ENCODE assay signal across 10 cellular contexts in the genomic region with DNA sequence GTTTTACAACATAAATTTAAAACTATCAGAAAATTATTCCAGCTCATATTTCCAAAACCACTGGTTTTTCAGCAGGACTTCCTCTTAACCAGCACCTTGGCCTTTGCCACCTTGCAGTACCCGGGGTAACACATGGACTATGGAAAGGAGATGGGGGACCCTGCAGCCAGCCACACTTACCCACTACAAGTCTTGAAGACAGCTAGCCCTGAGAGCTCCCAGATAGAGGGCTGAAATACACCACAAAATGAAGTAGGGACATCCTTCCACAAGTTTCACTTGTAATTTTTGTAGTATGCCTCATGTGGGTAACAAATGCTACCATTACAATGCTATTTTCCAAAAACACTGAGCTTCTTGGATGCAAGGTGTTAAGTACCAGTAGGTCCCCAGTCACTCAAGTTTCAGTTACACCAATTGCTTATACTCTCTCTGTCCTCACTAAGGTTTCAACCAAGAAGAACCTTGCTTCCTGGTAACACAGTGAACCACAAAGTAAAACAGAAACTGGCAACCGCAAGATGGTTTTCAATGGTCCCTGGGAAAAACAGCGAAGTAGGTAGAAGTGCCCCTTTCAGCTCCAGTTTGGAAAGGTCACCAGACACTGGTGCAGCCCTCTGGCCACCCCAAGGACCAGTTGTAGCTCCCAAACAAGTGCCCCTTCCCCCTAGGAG.
DNase-seq lines count a peak whose midpoint lies in the region; ATAC-seq and TF ChIP-seq lines count a peak whose summit lies in the region.
"Had no signal": no experiment of that assay in that cellular context is flagged by ENCODE, and none has a peak within 500 bp of the region (broad histone marks: within the 10 kb centered on the region; RNA-seq: fewer than 3 reads in every experiment).

No MANE protein-coding gene starts in this region.

- DNase-seq in CD4-positive, CD25-positive, alpha-beta regulatory T cell: peak in 2 of 3 donors; percentile 49 to 85
- DNase-seq in activated CD8-positive, alpha-beta T cell treated with anti-CD3 and anti-CD28 coated beads, Interleukin-2, amount 10 ng/mL, durations not matched to agents 7 days and 5 days: peak; percentile 69
- no peak for DNase-seq in NK-92 treated with Interleukin-12 subunit alpha and Interleukin-12 subunit beta, amount 100 ng/mL, for 24 hours (lab: John Stamatoyannopoulos, UW)
- DNase-seq in HT-29 (ENCODE audit: low spot score) (no peak), NCI-H748 treated with DMSO at 0.1 percent for 48 hours (lab: John Stamatoyannopoulos, UW) (no peak), mammary epithelial cell (no peak)
- DNase-seq: pancreas had no signal

- no peak overlapping the region for H3K4me2 ChIP-seq in mammary epithelial cell (ENCODE audit: insufficient read depth, low read depth, low read length)

- in situ Hi-C loops in mammary epithelial cell (cut with MboI; ENCODE audit: low sequenced_read_pairs in 2 of 2): no loop called here

- CTCF ChIA-PET in activated CD8-positive, alpha-beta T cell treated with anti-CD3 and anti-CD28 coated beads, Interleukin-2, amount 10 ng/mL, durations not matched to agents 7 days and 5 days (lab: Charles Lee): interaction anchor here (0.7 to 3.0 kb wide), 16 partner anchors 9 to 110 kb away, joined by 3 to 17 read pairs (median 5); a partner anchor contains a TSS
- CTCF ChIA-PET in mammary epithelial cell (lab: Charles Lee; ENCODE audit: low non-redundant PET): no interaction called here

- H3K9ac ChIP-seq in mammary epithelial cell (ENCODE audit: insufficient read depth, low read length): no peak overlapping the region

- no TSS peak for BruUV-seq in mammary epithelial cell (replicated peaks; lab: Mats Ljungman, UMichigan)

- H3K9me3 ChIP-seq in CD4-positive, CD25-positive, alpha-beta regulatory T cell (ENCODE audit: control insufficient read depth in 2 of 2, low read length in 2 of 2): no peaks in the 10 kb centered on the region
- H3K9me3 ChIP-seq in mammary epithelial cell (replicated peaks; ENCODE audit: insufficient read depth, low read length): no peaks in the 10 kb centered on the region
- H3K9me3 ChIP-seq: pancreas, thoracic aorta had no signal

- H3K27me3 ChIP-seq in CD4-positive, CD25-positive, alpha-beta regulatory T cell (ENCODE audit: control insufficient read depth, insufficient read depth, low read length): no peaks in the 10 kb centered on the region
- no peaks in the 10 kb centered on the region for H3K27me3 ChIP-seq in mammary epithelial cell (ENCODE audit: insufficient read depth, low read length)
- H3K27me3 ChIP-seq: pancreas had no signal

- H3K27ac ChIP-seq in CD4-positive, CD25-positive, alpha-beta regulatory T cell (ENCODE audit: insufficient read depth, low read length, poor library complexity, severe bottlenecking): peak overlapping the region; percentile 68
- H3K27ac ChIP-seq in mammary epithelial cell (ENCODE audit: insufficient read depth, low read depth, low read length): no peak overlapping the region
- H3K27ac ChIP-seq: thoracic aorta had no signal

- H3K27ac Mint-ChIP-seq in CD4-positive, CD25-positive, alpha-beta regulatory T cell: peak overlapping the region; percentile 79 to 96 (median 80)
- peak overlapping the region; percentile 75 for H3K27ac Mint-ChIP-seq in activated CD8-positive, alpha-beta T cell treated with anti-CD3 and anti-CD28 coated beads, Interleukin-2, amount 10 ng/mL, durations not matched to agents 7 days and 5 days

- no peaks in the 10 kb centered on the region for H3K36me3 ChIP-seq in CD4-positive, CD25-positive, alpha-beta regulatory T cell (ENCODE audit: control insufficient read depth, insufficient read depth, low read length)
- no peaks in the 10 kb centered on the region for H3K36me3 ChIP-seq in mammary epithelial cell (ENCODE audit: insufficient read depth, low read length)
- H3K36me3 ChIP-seq: pancreas, thoracic aorta had no signal

- no peak for TF ChIP-seq CTCF in mammary epithelial cell (conservative IDR thresholded peaks at IDR 0.05 in 1 of 2, IDR thresholded peaks at IDR 0.05 in 1 of 2; ENCODE audit: extremely low read depth in 1 of 2, insufficient read depth in 1 of 2, low read depth in 1 of 2, low read length in 2 of 2)

- H3K4me3 ChIP-seq in CD4-positive, CD25-positive, alpha-beta regulatory T cell (ENCODE audit: low read depth, low read length): peak overlapping the region; percentile 73
- H3K4me3 ChIP-seq in mammary epithelial cell (replicated peaks in 1 of 3; ENCODE audit: insufficient read depth in 1 of 3, low read depth in 2 of 3, low read length in 3 of 3): no peak overlapping the region
- H3K4me3 ChIP-seq: pancreas, thoracic aorta had no signal

- dilution Hi-C loops in mammary epithelial cell (cut with HindIII; ENCODE audit: low sequenced_read_pairs): no loop called here

- H3K79me2 ChIP-seq in mammary epithelial cell (ENCODE audit: insufficient read depth, low read length): no peaks in the 10 kb centered on the region

- H3K4me3 Mint-ChIP-seq in CD4-positive, CD25-positive, alpha-beta regulatory T cell: peak overlapping the region; percentile 50 to 76 (median 63)
- peak overlapping the region; percentile 55 for H3K4me3 Mint-ChIP-seq in activated CD8-positive, alpha-beta T cell treated with anti-CD3 and anti-CD28 coated beads, Interleukin-2, amount 10 ng/mL, durations not matched to agents 7 days and 5 days

- no peak overlapping the region for H2AFZ ChIP-seq in mammary epithelial cell (ENCODE audit: low read depth, low read length)

- 94% methylated on average over 3 of the region's 3 CpGs for WGBS in mammary epithelial cell (ENCODE audit: low coverage, missing lambda C conversion rate)

- peaks cover 45 to 92% (median 83%) of the 10 kb centered on the region in 4 donors for H3K4me1 Mint-ChIP-seq in CD4-positive, CD25-positive, alpha-beta regulatory T cell
- H3K4me1 Mint-ChIP-seq in activated CD8-positive, alpha-beta T cell treated with anti-CD3 and anti-CD28 coated beads, Interleukin-2, amount 10 ng/mL, durations not matched to agents 7 days and 5 days (ENCODE audit: low read depth): peaks cover 62% of the 10 kb centered on the region

- no peaks in the 10 kb centered on the region for H4K20me1 ChIP-seq in mammary epithelial cell (ENCODE audit: insufficient read depth, low read length)

- H3K4me1 ChIP-seq in CD4-positive, CD25-positive, alpha-beta regulatory T cell (ENCODE audit: control insufficient read depth, insufficient read depth, low read length, poor library complexity, severe bottlenecking): peaks cover 55% of the 10 kb centered on the region
- H3K4me1 ChIP-seq in mammary epithelial cell (ENCODE audit: insufficient read depth, low read length): peaks cover 5% of the 10 kb centered on the region

- H3K27me3 Mint-ChIP-seq in CD4-positive, CD25-positive, alpha-beta regulatory T cell: no peaks in the 10 kb centered on the region
- H3K27me3 Mint-ChIP-seq in activated CD8-positive, alpha-beta T cell treated with anti-CD3 and anti-CD28 coated beads, Interleukin-2, amount 10 ng/mL, durations not matched to agents 7 days and 5 days (ENCODE audit: low read depth): no peaks in the 10 kb centered on the region

- intact Hi-C loops in mammary epithelial cell (cut with micrococcal nuclease): no loop called here

- no peaks in the 10 kb centered on the region for H3K9me3 Mint-ChIP-seq in CD4-positive, CD25-positive, alpha-beta regulatory T cell
- H3K9me3 Mint-ChIP-seq in activated CD8-positive, alpha-beta T cell treated with anti-CD3 and anti-CD28 coated beads, Interleukin-2, amount 10 ng/mL, durations not matched to agents 7 days and 5 days (ENCODE audit: insufficient read depth): no peaks in the 10 kb centered on the region

- peak; percentile 54 to 62 for ATAC-seq in CD4-positive, CD25-positive, alpha-beta regulatory T cell (ENCODE audit: low read depth in 2 of 2)
- ATAC-seq in GM19025 (IDR thresholded peaks at IDR 0.05; ENCODE audit: low read depth, unreplicated experiment): peak; percentile 34
- peak; percentile 53 for ATAC-seq in HG03045 (IDR thresholded peaks at IDR 0.05; ENCODE audit: unreplicated experiment)
- peak; percentile 84 for ATAC-seq in activated CD8-positive, alpha-beta T cell treated with anti-CD3 and anti-CD28 coated beads, Interleukin-2, amount 10 ng/mL, durations not matched to agents 7 days and 5 days

- H3K36me3 Mint-ChIP-seq in CD4-positive, CD25-positive, alpha-beta regulatory T cell: peaks cover 6% of the 10 kb centered on the region
- H3K36me3 Mint-ChIP-seq in activated CD8-positive, alpha-beta T cell treated with anti-CD3 and anti-CD28 coated beads, Interleukin-2, amount 10 ng/mL, durations not matched to agents 7 days and 5 days (ENCODE audit: low read depth): peaks cover 18% of the 10 kb centered on the region

- POLR2A ChIA-PET in activated CD8-positive, alpha-beta T cell treated with anti-CD3 and anti-CD28 coated beads, Interleukin-2, amount 10 ng/mL, durations not matched to agents 7 days and 5 days (lab: Charles Lee): interaction anchor here (0.6 to 2.2 kb wide), 9 partner anchors 11 to 187 kb away, joined by 3 to 9 read pairs (median 4); a partner anchor contains a TSS

Comparison
In these comparisons a context has a peak if more than half of its experiments do, and no peak if none do; other contexts are left out.
1. ATAC-seq: peak in every context shown above with its lines; median percentile 84 in activated CD8-positive, alpha-beta T cell treated with anti-CD3 and anti-CD28 coated beads, Interleukin-2, amount 10 ng/mL, durations not matched to agents 7 days and 5 days; 58 in CD4-positive, CD25-positive, alpha-beta regulatory T cell; 53 in HG03045; 34 in GM19025.
2. DNase-seq: peak in CD4-positive, CD25-positive, alpha-beta regulatory T cell (2 of 3) and activated CD8-positive, alpha-beta T cell treated with anti-CD3 and anti-CD28 coated beads, Interleukin-2, amount 10 ng/mL, durations not matched to agents 7 days and 5 days (single experiment); none in NK-92 treated with Interleukin-12 subunit alpha and Interleukin-12 subunit beta, amount 100 ng/mL, for 24 hours (single experiment), HT-29 (single experiment), NCI-H748 treated with DMSO at 0.1 percent for 48 hours (single experiment) and mammary epithelial cell (single experiment).